ENCODE assay signal across 1 cellular context in the genomic region with DNA sequence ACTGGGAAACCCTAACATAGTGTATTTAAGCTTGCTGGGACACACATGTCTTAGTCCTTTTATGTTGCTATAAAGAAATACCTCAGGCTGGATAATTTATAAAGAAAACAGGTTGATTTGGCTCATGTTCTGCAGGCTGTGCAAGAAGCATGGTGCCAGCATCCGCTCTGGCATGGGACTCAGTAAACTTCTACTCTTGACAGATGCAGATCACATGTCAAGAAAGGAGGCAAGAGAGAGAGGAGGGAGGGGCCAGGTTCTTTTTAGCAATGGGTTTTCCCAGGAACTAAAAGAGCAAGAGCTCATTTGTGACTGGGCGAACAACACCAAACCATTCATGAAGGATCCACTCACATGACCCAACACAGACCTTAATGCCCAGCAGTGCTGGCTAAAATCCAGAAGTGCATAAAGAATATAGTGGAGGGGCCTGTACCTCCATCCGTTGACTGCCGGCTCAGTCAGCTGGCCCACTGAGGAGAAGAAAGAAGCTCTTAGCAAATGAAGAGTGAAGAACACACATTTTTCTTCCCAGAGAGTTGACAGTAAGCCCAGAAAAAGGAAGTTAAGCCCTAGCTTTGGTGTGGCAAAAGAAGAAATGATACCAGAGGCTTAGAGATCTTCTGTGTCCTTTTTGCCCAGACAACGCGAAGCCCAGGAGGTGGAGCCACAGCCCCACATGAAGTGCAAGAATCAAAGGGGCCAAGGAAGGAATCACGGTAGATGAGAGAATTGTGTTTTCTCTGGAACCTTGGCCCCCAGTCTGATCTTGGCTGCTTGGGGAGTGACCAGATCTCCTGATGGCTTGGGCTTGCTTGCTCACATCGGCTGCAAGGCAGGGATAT.
TF ChIP-seq lines count a peak whose summit lies in the region.

No MANE protein-coding gene starts in this region.

TF ChIP-seq in H1, 55 proteins besides CTCF, POLR2A, EP300 and RAD21:
- TF ChIP-seq BCL11A (IDR thresholded peaks at IDR 0.05; ENCODE audit: low read depth in 2 of 2, low read length in 2 of 2), result no peak
